Comparison of ENCODE assay signal across 21 cellular contexts in the genomic region with DNA sequence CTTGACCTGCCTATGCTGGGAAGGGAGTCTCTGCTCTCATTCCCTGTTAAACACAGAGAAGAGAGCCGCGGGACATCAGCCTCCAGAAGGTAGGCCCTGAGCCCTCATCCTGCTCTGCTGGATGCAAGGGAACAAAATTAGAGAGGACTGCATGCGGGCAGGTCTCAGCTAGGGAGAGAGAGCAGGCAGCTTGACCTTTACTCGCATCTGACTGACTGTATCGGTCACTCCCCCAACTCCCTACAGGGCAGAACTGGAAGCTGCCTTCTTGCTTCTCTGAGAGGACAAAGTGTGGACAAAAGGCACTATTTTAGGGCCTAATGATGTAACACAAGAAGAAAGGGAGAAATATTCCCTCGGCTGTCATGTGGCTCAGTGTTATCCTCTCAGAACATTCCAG. TPM values are rescaled to one million over a fixed set of nuclear protein-coding genes. Genes with fewer than 3 reads are reported as not detected.
DNase-seq lines count a peak whose midpoint lies in the region; ATAC-seq and TF ChIP-seq lines count a peak whose summit lies in the region.
"Had no signal": no experiment of that assay in that cellular context is flagged by ENCODE, and none has a peak within 500 bp of the region (broad histone marks: within the 10 kb centered on the region; RNA-seq: fewer than 3 reads in every experiment).

No MANE protein-coding gene starts in this region.

- CTCF ChIA-PET in WTC11 (lab: Charles Lee): interaction anchor here (0.8 to 1.0 kb wide), 4 partner anchors 18 to 501 kb away, joined by 3 to 8 read pairs (median 3); no protein-coding TSS in a partner anchor

- intact Hi-C loops in stomach (cut with DNase I; ENCODE audit: low total_unique reads): no loop called here

- ATAC-seq in WTC11 (peak; percentile 89), GM18502 (IDR thresholded peaks at IDR 0.05; ENCODE audit: poor library complexity, unreplicated experiment) (no peak), GM19463 (IDR thresholded peaks at IDR 0.05; ENCODE audit: unreplicated experiment) (no peak)
- ATAC-seq: Right ventricle myocardium inferior had no signal

- H3K9ac ChIP-seq in mesendoderm (ENCODE audit: low read length): no peak overlapping the region
- no peak overlapping the region for H3K9ac ChIP-seq in subcutaneous abdominal adipose tissue (ENCODE audit: low read length in 5 of 5)

- H3K36me3 Mint-ChIP-seq in WTC11: no peaks in the 10 kb centered on the region
- H3K36me3 Mint-ChIP-seq: CD14-positive monocyte had no signal

- H3K36me3 ChIP-seq in mesendoderm (ENCODE audit: control insufficient read depth, insufficient read depth, low read length) (no peaks in the 10 kb centered on the region), subcutaneous abdominal adipose tissue (ENCODE audit: control insufficient read depth in 5 of 5, insufficient read depth in 5 of 5, low read length in 5 of 5) (no peaks in the 10 kb centered on the region), stomach (no peaks in the 10 kb centered on the region)
- H3K36me3 ChIP-seq: Peyer's patch had no signal

- TF ChIP-seq EP300 in stomach (IDR thresholded peaks at IDR 0.05): no peak

- no peak for TF ChIP-seq CTCF in WTC11 (IDR thresholded peaks at IDR 0.05)
- TF ChIP-seq CTCF in fibroblast of the aortic adventitia (IDR thresholded peaks at IDR 0.05; ENCODE audit: insufficient read depth, low read length): no peak
- TF ChIP-seq CTCF in stomach (IDR thresholded peaks at IDR 0.05): no peak

- 0 out of 2 replicates have a peak overlapping the region, but pooled peaks have one; percentile 53 for H3K27ac Mint-ChIP-seq in WTC11

- H3K23ac ChIP-seq in mesendoderm (ENCODE audit: low read length): no peak overlapping the region

- H2AK5ac ChIP-seq in mesendoderm (ENCODE audit: low read length): no peak overlapping the region

- TF ChIP-seq POLR2A in stomach (IDR thresholded peaks at IDR 0.05): no peak

- no peak overlapping the region for H4K8ac ChIP-seq in mesendoderm (ENCODE audit: low read depth, low read length)

- POLR2A ChIA-PET in WTC11 (lab: Charles Lee): interaction anchor here (0.8 to 1.0 kb wide), 2 partner anchors 9 kb away, joined by 3 read pairs; no protein-coding TSS in a partner anchor

- no peaks in the 10 kb centered on the region for H3K9me3 Mint-ChIP-seq in WTC11
- H3K9me3 Mint-ChIP-seq: CD14-positive monocyte had no signal

- H3K56ac ChIP-seq in mesendoderm (ENCODE audit: low read length): no peak overlapping the region

- H3K9me3 ChIP-seq in subcutaneous abdominal adipose tissue (ENCODE audit: control insufficient read depth in 5 of 5, low read length in 5 of 5) (no peaks in the 10 kb centered on the region), stomach (no peaks in the 10 kb centered on the region)
- H3K9me3 ChIP-seq: Peyer's patch had no signal

- no peak for DNase-seq in WTC11 (ENCODE audit: low spot score)
- DNase-seq in fibroblast of the aortic adventitia (ENCODE audit: low read depth): peak; percentile 25
- peak; percentile 31 for DNase-seq in mesendoderm
- DNase-seq in stomach: no peak
- no peak for DNase-seq in SKM-1 (lab: John Stamatoyannopoulos, UW; ENCODE audit: unreplicated experiment)
- DNase-seq: ACHN, AML-193, DMS 273 treated with DMSO at 0.1 percent for 48 hours, DND-41, HCEC 1CT, NCI-H1105 treated with DMSO at 0.1 percent for 48 hours, NCI-H1694, NCI-H2081 treated with DMSO at 0.1 percent for 48 hours, NCI-H446 treated with DMSO at 0.1 percent for 48 hours, NCI-H69, Peyer's patch had no signal

- H2BK120ac ChIP-seq in mesendoderm (ENCODE audit: low read depth, low read length): no peak overlapping the region

- H3K27me3 ChIP-seq in mesendoderm (ENCODE audit: insufficient read depth, low read length, poor library complexity): no peaks in the 10 kb centered on the region
- H3K27me3 ChIP-seq in subcutaneous abdominal adipose tissue (ENCODE audit: control insufficient read depth in 5 of 5, insufficient read depth in 4 of 5, low read length in 5 of 5): no peaks in the 10 kb centered on the region
- no peaks in the 10 kb centered on the region for H3K27me3 ChIP-seq in stomach
- H3K27me3 ChIP-seq: Peyer's patch had no signal

- no peak overlapping the region for H3K4me3 ChIP-seq in fibroblast of the aortic adventitia (ENCODE audit: low read depth, low read length)
- no peak overlapping the region for H3K4me3 ChIP-seq in mesendoderm (ENCODE audit: low read length)
- no peak overlapping the region for H3K4me3 ChIP-seq in subcutaneous abdominal adipose tissue (ENCODE audit: low read depth in 1 of 5, low read length in 5 of 5)
- no peak overlapping the region for H3K4me3 ChIP-seq in stomach
- H3K4me3 ChIP-seq: Peyer's patch had no signal

- no peak overlapping the region for H2BK15ac ChIP-seq in mesendoderm (replicated peaks; ENCODE audit: low read depth)

- no peak overlapping the region for H3K18ac ChIP-seq in mesendoderm (ENCODE audit: low read length)

- no peaks in the 10 kb centered on the region for H3K79me1 ChIP-seq in mesendoderm (ENCODE audit: low read length)

- H3K79me2 ChIP-seq in mesendoderm (ENCODE audit: control insufficient read depth, insufficient read depth, low read length): no peaks in the 10 kb centered on the region

- no peak overlapping the region for H3K4me3 Mint-ChIP-seq in WTC11
- H3K4me3 Mint-ChIP-seq: CD14-positive monocyte had no signal

- no peak overlapping the region for H3K27ac ChIP-seq in mesendoderm (ENCODE audit: low read depth, low read length)
- peak overlapping the region; percentile 46 for H3K27ac ChIP-seq in subcutaneous abdominal adipose tissue (ENCODE audit: low read depth, low read length)
- H3K27ac ChIP-seq in stomach: no peak overlapping the region
- H3K27ac ChIP-seq: Peyer's patch had no signal

- H3K4me2 ChIP-seq in mesendoderm (ENCODE audit: low read length): no peak overlapping the region

- no peak overlapping the region for H4K5ac ChIP-seq in mesendoderm (ENCODE audit: low read length)

- H3K4me1 Mint-ChIP-seq in WTC11: peaks cover 8% of the 10 kb centered on the region

- H3K4ac ChIP-seq in mesendoderm (ENCODE audit: low read depth, low read length): no peak overlapping the region

- no peaks in the 10 kb centered on the region; the same call in 1 of the 2 replicates for H3K27me3 Mint-ChIP-seq in WTC11 (ENCODE audit: low read depth)

- WGBS in mesendoderm (ENCODE audit: extremely low coverage, insufficient coverage, low lambda C conversion rate): no CpG with 5 or more reads among the region's 6 CpGs
- 80 to 90% (median 86%) methylated on average over 6 of the region's 6 CpGs for WGBS in stomach, 5 donors

- H3K4me1 ChIP-seq in mesendoderm (ENCODE audit: control insufficient read depth, low read depth, low read length): no peaks in the 10 kb centered on the region
- peaks cover 0 to 10% (median 10%) of the 10 kb centered on the region in 5 donors for H3K4me1 ChIP-seq in subcutaneous abdominal adipose tissue (ENCODE audit: control insufficient read depth in 5 of 5, insufficient read depth in 5 of 5, low read length in 5 of 5)
- H3K4me1 ChIP-seq in stomach: no peaks in the 10 kb centered on the region
- H3K4me1 ChIP-seq: Peyer's patch had no signal

- no peak overlapping the region for H2BK5ac ChIP-seq in mesendoderm (ENCODE audit: low read length)

TF ChIP-seq in WTC11, 78 proteins besides CTCF, POLR2A, EP300 and RAD21 (continues in another document):
- TF ChIP-seq SP1 (CRISPR knock-in tag; conservative IDR thresholded peaks at IDR 0.05): no peak
- TF ChIP-seq CBFB (CRISPR knock-in tag; IDR thresholded peaks at IDR 0.05; ENCODE audit: low read depth): no peak
- TF ChIP-seq, protein P1, sequence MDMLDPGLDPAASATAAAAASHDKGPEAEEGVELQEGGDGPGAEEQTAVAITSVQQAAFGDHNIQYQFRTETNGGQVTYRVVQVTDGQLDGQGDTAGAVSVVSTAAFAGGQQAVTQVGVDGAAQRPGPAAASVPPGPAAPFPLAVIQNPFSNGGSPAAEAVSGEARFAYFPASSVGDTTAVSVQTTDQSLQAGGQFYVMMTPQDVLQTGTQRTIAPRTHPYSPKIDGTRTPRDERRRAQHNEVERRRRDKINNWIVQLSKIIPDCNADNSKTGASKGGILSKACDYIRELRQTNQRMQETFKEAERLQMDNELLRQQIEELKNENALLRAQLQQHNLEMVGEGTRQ (CRISPR knock-in tag; IDR thresholded peaks at IDR 0.05): no peak
- TF ChIP-seq ZNF138 (CRISPR knock-in tag; conservative IDR thresholded peaks at IDR 0.05): no peak
- no peak for TF ChIP-seq ELF4 (CRISPR knock-in tag; IDR thresholded peaks at IDR 0.05; ENCODE audit: low read depth)
- TF ChIP-seq, protein P2, sequence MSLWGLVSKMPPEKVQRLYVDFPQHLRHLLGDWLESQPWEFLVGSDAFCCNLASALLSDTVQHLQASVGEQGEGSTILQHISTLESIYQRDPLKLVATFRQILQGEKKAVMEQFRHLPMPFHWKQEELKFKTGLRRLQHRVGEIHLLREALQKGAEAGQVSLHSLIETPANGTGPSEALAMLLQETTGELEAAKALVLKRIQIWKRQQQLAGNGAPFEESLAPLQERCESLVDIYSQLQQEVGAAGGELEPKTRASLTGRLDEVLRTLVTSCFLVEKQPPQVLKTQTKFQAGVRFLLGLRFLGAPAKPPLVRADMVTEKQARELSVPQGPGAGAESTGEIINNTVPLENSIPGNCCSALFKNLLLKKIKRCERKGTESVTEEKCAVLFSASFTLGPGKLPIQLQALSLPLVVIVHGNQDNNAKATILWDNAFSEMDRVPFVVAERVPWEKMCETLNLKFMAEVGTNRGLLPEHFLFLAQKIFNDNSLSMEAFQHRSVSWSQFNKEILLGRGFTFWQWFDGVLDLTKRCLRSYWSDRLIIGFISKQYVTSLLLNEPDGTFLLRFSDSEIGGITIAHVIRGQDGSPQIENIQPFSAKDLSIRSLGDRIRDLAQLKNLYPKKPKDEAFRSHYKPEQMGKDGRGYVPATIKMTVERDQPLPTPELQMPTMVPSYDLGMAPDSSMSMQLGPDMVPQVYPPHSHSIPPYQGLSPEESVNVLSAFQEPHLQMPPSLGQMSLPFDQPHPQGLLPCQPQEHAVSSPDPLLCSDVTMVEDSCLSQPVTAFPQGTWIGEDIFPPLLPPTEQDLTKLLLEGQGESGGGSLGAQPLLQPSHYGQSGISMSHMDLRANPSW (CRISPR knock-in tag; conservative IDR thresholded peaks at IDR 0.05; ENCODE audit: low read depth): no peak
- no peak for TF ChIP-seq ZNF423 (CRISPR knock-in tag; IDR thresholded peaks at IDR 0.05)
- no peak for TF ChIP-seq NFATC4 (CRISPR knock-in tag; IDR thresholded peaks at IDR 0.05)

RNA-seq across cellular contexts. Expression of a gene that starts 38.7 kb away (rescaled TPM):
- 11.8 to 13.2 TPM (median 11.9 TPM) in 3 replicates for total RNA-seq in WTC11 (2021)
- 35.8 and 52.6 TPM in 2 replicates for total RNA-seq in fibroblast of the aortic adventitia (ENCODE audit: low replicate concordance)
- polyA plus RNA-seq in mesendoderm (2013, experiment 1 of 2): 2.5 TPM
- 2.4 TPM for polyA plus RNA-seq in mesendoderm (2013, experiment 2 of 2)
- 100 to 1,000 TPM in 2 of 5 donors, 10 to 100 TPM in 3; 46.1 to 206 (median 93.5) TPM for total RNA-seq in stomach
- polyA plus RNA-seq in stomach: 10 to 100 TPM; 19.4 to 31.4 (median 23.7) TPM

Comparison
In these comparisons a context has a peak if more than half of its experiments do, and no peak if none do; other contexts are left out.
1. DNase-seq: peak in fibroblast of the aortic adventitia (single experiment) and mesendoderm (single experiment); none in WTC11 (single experiment), stomach (single experiment) and SKM-1 (single experiment).